ENCODE assay signal across 16 cellular contexts in the genomic region with DNA sequence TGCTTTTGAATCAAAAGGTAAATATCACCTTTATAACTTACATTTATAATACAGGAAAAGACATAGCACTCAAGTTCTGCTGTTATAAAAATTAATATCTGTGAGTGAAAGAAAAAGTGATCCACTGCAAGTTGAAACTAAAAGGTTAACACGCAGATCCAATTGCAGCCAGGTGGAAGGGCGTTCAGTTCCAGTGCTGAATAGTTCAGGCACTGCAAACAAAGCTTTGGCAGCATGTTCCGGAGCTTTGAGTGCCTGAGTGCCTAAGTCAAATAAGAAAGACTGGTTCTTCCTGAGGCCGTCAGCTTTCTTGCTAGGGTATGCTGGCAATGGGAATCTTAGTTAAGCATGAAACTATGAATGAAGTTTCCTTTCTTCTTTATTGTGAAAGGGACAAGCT.
A peak's percentile ranks its signal among the peaks of the same experiment; 100 is the strongest.
DNase-seq lines count a peak whose midpoint lies in the region; ATAC-seq and TF ChIP-seq lines count a peak whose summit lies in the region.
"Had no signal": no experiment of that assay in that cellular context is flagged by ENCODE, and none has a peak within 500 bp of the region (broad histone marks: within the 10 kb centered on the region; RNA-seq: fewer than 3 reads in every experiment).

No MANE protein-coding gene starts in this region.

- no peaks in the 10 kb centered on the region for H3K4me1 ChIP-seq in mammary epithelial cell (ENCODE audit: insufficient read depth, low read length)
- peaks cover 10 to 11% of the 10 kb centered on the region in 2 donors for H3K4me1 ChIP-seq in thyroid gland
- H3K4me1 ChIP-seq: vagina had no signal

- no peaks in the 10 kb centered on the region for H3K9me3 ChIP-seq in mammary epithelial cell (replicated peaks; ENCODE audit: insufficient read depth, low read length)
- no peaks in the 10 kb centered on the region for H3K9me3 ChIP-seq in thyroid gland
- H3K9me3 ChIP-seq: vagina had no signal

- no peaks in the 10 kb centered on the region for H3K79me2 ChIP-seq in mammary epithelial cell (ENCODE audit: insufficient read depth, low read length)

- in situ Hi-C loops in T47D (cut with HindIII; ENCODE audit: low pct_unique_long_range_greater_than_20kb, low sequenced_read_pairs) (no loop called here), mammary epithelial cell (cut with MboI; ENCODE audit: low sequenced_read_pairs in 2 of 2) (no loop called here)

- WGBS in mammary epithelial cell (ENCODE audit: low coverage, missing lambda C conversion rate), result 98% methylated on average over 4 of the region's 4 CpGs
- WGBS in thyroid gland, 2 donors, result 27 to 44% methylated on average over 4 of the region's 4 CpGs

- ATAC-seq in esophagus mucosa, result peak; percentile 87
- no peak for ATAC-seq in GM21390 (IDR thresholded peaks at IDR 0.05; ENCODE audit: unreplicated experiment)
- ATAC-seq: CD8-positive, alpha-beta T cell; GM12878; stimulated activated naive CD8-positive, alpha-beta T cell treated with anti-CD3 and anti-CD28 coated beads, Interleukin-15, Interleukin-2, amounts not matched to agents 100 U/mL and 50 U/mL, for 24 hours had no signal

- H3K4me3 ChIP-seq in mammary epithelial cell (replicated peaks in 1 of 3; ENCODE audit: insufficient read depth in 1 of 3, low read depth in 2 of 3, low read length in 3 of 3) (no peak overlapping the region), thyroid gland (replicated peaks in 1 of 3) (no peak overlapping the region)
- H3K4me3 ChIP-seq: GM12878, vagina had no signal

- no peak overlapping the region for H3K4me2 ChIP-seq in mammary epithelial cell (ENCODE audit: insufficient read depth, low read depth, low read length)

- TF ChIP-seq CTCF in mammary epithelial cell (conservative IDR thresholded peaks at IDR 0.05 in 1 of 2, IDR thresholded peaks at IDR 0.05 in 1 of 2; ENCODE audit: extremely low read depth in 1 of 2, insufficient read depth in 1 of 2, low read depth in 1 of 2, low read length in 2 of 2) (no peak), thyroid gland (IDR thresholded peaks at IDR 0.05) (peak in 1 of 6 experiments; percentile 11)

- H3K27me3 ChIP-seq in mammary epithelial cell (ENCODE audit: insufficient read depth, low read length) (no peaks in the 10 kb centered on the region), thyroid gland (no peaks in the 10 kb centered on the region)
- H3K27me3 ChIP-seq: vagina had no signal

- no peak overlapping the region for H3K9ac ChIP-seq in mammary epithelial cell (ENCODE audit: insufficient read depth, low read length)

- no peak overlapping the region for H2AFZ ChIP-seq in mammary epithelial cell (ENCODE audit: low read depth, low read length)

- H3K27ac ChIP-seq in mammary epithelial cell (ENCODE audit: insufficient read depth, low read depth, low read length) (no peak overlapping the region), thyroid gland (peak overlapping the region in 2 of 3 donors; percentile 29 to 41)
- H3K27ac ChIP-seq: vagina had no signal

- DNase-seq in T47D (ENCODE audit: low read depth in 1 of 2, low spot score in 1 of 2) (peak; percentile 28 to 95), mammary epithelial cell (no peak), NCI-H2196 (lab: John Stamatoyannopoulos, UW; ENCODE audit: unreplicated experiment) (peak; percentile 21), thyroid gland (peak; percentile 80 to 86), C1 segment of cervical spinal cord (lab: John Stamatoyannopoulos, UW) (no peak)
- DNase-seq in activated CD4-positive, alpha-beta T cell treated with anti-CD3 and anti-CD28 coated beads, Interleukin-2, amount 50 U/mL, for 1 hour, result no peak
- DNase-seq: CD8-positive, alpha-beta T cell; glutamatergic neuron; Karpas-422; mesendoderm; stimulated activated naive CD8-positive, alpha-beta T cell treated with anti-CD3 and anti-CD28 coated beads, Interleukin-15, Interleukin-2, amounts not matched to agents 100 U/mL and 50 U/mL, for 24 hours; T-helper 2 cell had no signal

- H3K36me3 ChIP-seq in mammary epithelial cell (ENCODE audit: insufficient read depth, low read length) (peaks cover 2% of the 10 kb centered on the region), thyroid gland (peaks cover 4 to 5% of the 10 kb centered on the region in 2 donors)

- CTCF ChIA-PET in mammary epithelial cell (lab: Charles Lee; ENCODE audit: low non-redundant PET), result no interaction called here

- BruUV-seq in mammary epithelial cell (replicated peaks; lab: Mats Ljungman, UMichigan), result no TSS peak

- H4K20me1 ChIP-seq in mammary epithelial cell (ENCODE audit: insufficient read depth, low read length), result no peaks in the 10 kb centered on the region

- dilution Hi-C loops in mammary epithelial cell (cut with HindIII; ENCODE audit: low sequenced_read_pairs), result no loop called here

- no peak for TF ChIP-seq POLR2A in thyroid gland (IDR thresholded peaks at IDR 0.05)

- intact Hi-C loops in mammary epithelial cell (cut with micrococcal nuclease) (no loop called here), thyroid gland (cut with DNase I) (no loop called here)

Comparison
In these comparisons a context has a peak if more than half of its experiments do, and no peak if none do; other contexts are left out.
1. DNase-seq: peak in T47D (2 of 2), NCI-H2196 (single experiment) and thyroid gland (2 of 2); none in mammary epithelial cell (single experiment), activated CD4-positive, alpha-beta T cell treated with anti-CD3 and anti-CD28 coated beads, Interleukin-2, amount 50 U/mL, for 1 hour (single experiment) and C1 segment of cervical spinal cord (0 of 14).